Comparison of ENCODE assay signal across 22 cellular contexts in the genomic region with DNA sequence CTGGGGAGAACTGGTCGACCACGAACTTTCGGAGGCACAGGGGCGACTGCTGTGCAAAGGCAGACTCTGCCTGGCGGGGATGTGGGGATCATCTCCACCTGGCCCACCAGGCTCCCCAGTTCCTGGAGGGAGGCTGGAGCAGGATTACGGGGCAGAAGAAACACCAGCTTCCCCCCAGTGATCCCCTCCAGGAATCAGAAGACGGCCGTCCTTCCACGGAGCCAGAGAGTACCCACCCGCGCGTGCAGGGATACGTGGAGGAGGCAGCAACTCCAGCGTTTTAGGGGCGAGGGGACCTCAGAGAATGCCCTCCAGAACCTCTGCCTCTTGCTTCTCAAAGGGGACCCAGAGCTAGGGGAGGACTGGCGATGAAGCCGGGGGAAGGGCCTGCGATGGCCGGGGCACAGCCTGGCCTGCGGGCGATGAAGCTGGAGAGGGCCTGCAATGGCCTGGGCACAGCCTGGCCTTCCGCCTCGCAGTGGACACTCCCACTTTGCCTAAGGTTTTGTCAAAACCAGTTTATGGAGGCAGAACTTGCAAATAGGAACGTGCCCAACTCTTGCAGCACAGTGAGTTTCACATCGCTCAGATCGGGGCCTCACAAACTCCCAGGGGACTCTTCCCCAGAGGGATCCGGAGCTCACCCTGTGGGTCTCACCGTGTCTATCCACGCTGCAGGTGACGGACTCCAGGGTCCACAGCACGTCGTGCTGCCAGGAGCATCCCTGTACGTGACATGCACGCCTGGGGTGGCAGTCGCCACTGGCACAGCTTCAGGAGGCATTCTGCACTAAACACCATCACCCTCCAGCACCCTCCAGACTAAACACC.
DNase-seq lines count a peak whose midpoint lies in the region; ATAC-seq, FAIRE-seq and TF ChIP-seq lines count a peak whose summit lies in the region.
"Had no signal": no experiment of that assay in that cellular context is flagged by ENCODE, and none has a peak within 500 bp of the region (broad histone marks: within the 10 kb centered on the region; RNA-seq: fewer than 3 reads in every experiment).

No MANE protein-coding gene starts in this region.

- peaks cover 28% of the 10 kb centered on the region for H3K4me1 Mint-ChIP-seq in T-helper 1 cell treated with Interleukin-12 subunit alpha and Interleukin-12 subunit beta and Interleukin-4 antibody, amounts not matched to agents 30 μg/mL and 1 μg/mL, for 36 hours (ENCODE audit: low read depth)
- H3K4me1 Mint-ChIP-seq in naive thymus-derived CD8-positive, alpha-beta T cell = peaks cover 18 to 56% (median 46%) of the 10 kb centered on the region in 4 donors

- no peak overlapping the region for H3K4me3 Mint-ChIP-seq in T-helper 1 cell treated with Interleukin-12 subunit alpha and Interleukin-12 subunit beta and Interleukin-4 antibody, amounts not matched to agents 30 μg/mL and 1 μg/mL, for 36 hours
- no peak overlapping the region for H3K4me3 Mint-ChIP-seq in naive thymus-derived CD8-positive, alpha-beta T cell
- H3K4me3 Mint-ChIP-seq: activated T-cell treated with anti-CD3 and anti-CD28 coated beads, Interleukin-2, amount 50 U/mL, for 72 hours had no signal

- H3K36me3 ChIP-seq in DND-41 (ENCODE audit: insufficient read depth, low read length) = peaks cover 49% of the 10 kb centered on the region
- H3K36me3 ChIP-seq: BE2C, HAP-1, MG63 had no signal

- H3K4me1 ChIP-seq in DND-41 (ENCODE audit: insufficient read depth, low read length) = peaks cover 40% of the 10 kb centered on the region
- H3K4me1 ChIP-seq: BE2C had no signal

- peak overlapping the region; percentile 56 for H3K27ac ChIP-seq in DND-41 (ENCODE audit: low read length)
- H3K27ac ChIP-seq: VCaP had no signal

- H3K9ac ChIP-seq in DND-41 (ENCODE audit: low read depth, low read length) = no peak overlapping the region

- peaks cover 37% of the 10 kb centered on the region for H3K79me2 ChIP-seq in DND-41 (ENCODE audit: insufficient read depth, low read length)

- H2AFZ ChIP-seq in DND-41 (ENCODE audit: low read depth, low read length) = no peak overlapping the region

- no peaks in the 10 kb centered on the region for H3K27me3 ChIP-seq in DND-41 (ENCODE audit: insufficient read depth, low read length, poor library complexity)
- H3K27me3 ChIP-seq: BE2C, MG63 had no signal

- POLR2A ChIA-PET in naive thymus-derived CD8-positive, alpha-beta T cell (lab: Charles Lee) = interaction anchor here (1.5 kb wide), 1 partner anchor 12 kb away, joined by 3 read pairs; no protein-coding TSS in a partner anchor

- no peaks in the 10 kb centered on the region for H4K20me1 ChIP-seq in DND-41 (ENCODE audit: insufficient read depth, low read length)

- TF ChIP-seq CTCF in DND-41 (IDR thresholded peaks at IDR 0.05; ENCODE audit: borderline replicate concordance, extremely low read depth, low read length, poor library complexity, severe bottlenecking) (no peak), D721Med (IDR thresholded peaks at IDR 0.05; ENCODE audit: insufficient read depth, missing control alignments) (no peak)

- no peak overlapping the region for H3K4me3 ChIP-seq in DND-41 (ENCODE audit: low read depth in 1 of 2, low read length in 2 of 2)
- H3K4me3 ChIP-seq: HAP-1, MG63 had no signal

- peak overlapping the region; percentile 6 for H3K27ac Mint-ChIP-seq in T-helper 1 cell treated with Interleukin-12 subunit alpha and Interleukin-12 subunit beta and Interleukin-4 antibody, amounts not matched to agents 30 μg/mL and 1 μg/mL, for 36 hours
- H3K27ac Mint-ChIP-seq in naive thymus-derived CD8-positive, alpha-beta T cell = peak overlapping the region in 6 of 10 donors; percentile 15 to 75 (median 42)
- H3K27ac Mint-ChIP-seq: activated T-cell treated with anti-CD3 and anti-CD28 coated beads, Interleukin-2, amount 50 U/mL, for 72 hours; naive B cell had no signal

- no peak overlapping the region for H3K4me2 ChIP-seq in DND-41 (ENCODE audit: insufficient read depth, low read length)

- FAIRE-seq in D721Med (lab: Jason Lieb, UNC) = no peak
- FAIRE-seq: A204.1 had no signal

- ATAC-seq in DND-41 (ENCODE audit: insufficient read depth, low read depth) = no peak
- no peak for ATAC-seq in naive thymus-derived CD8-positive, alpha-beta T cell
- ATAC-seq: activated T-cell treated with anti-CD3 and anti-CD28 coated beads, Interleukin-2, amount 50 U/mL, for 72 hours had no signal

- no peaks in the 10 kb centered on the region for H3K9me3 ChIP-seq in DND-41 (ENCODE audit: insufficient read depth, low read length, severe bottlenecking)
- H3K9me3 ChIP-seq: BE2C, HAP-1, MG63 had no signal

- peaks cover 5% of the 10 kb centered on the region for H3K9me3 Mint-ChIP-seq in T-helper 1 cell treated with Interleukin-12 subunit alpha and Interleukin-12 subunit beta and Interleukin-4 antibody, amounts not matched to agents 30 μg/mL and 1 μg/mL, for 36 hours
- H3K9me3 Mint-ChIP-seq in naive thymus-derived CD8-positive, alpha-beta T cell = no peaks in the 10 kb centered on the region
- H3K9me3 Mint-ChIP-seq: activated T-cell treated with anti-CD3 and anti-CD28 coated beads, Interleukin-2, amount 50 U/mL, for 72 hours had no signal

- DNase-seq in T-helper 1 cell = no peak
- DNase-seq in DND-41 = no peak
- DNase-seq in SKM-1 treated with dmso at 0.1 percent for 144 hours (lab: John Stamatoyannopoulos, UW; ENCODE audit: unreplicated experiment) = peak; percentile 93
- no peak for DNase-seq in naive thymus-derived CD8-positive, alpha-beta T cell
- DNase-seq in cortex of kidney (lab: John Stamatoyannopoulos, UW) = no peak
- DNase-seq in D721Med (ENCODE audit: insufficient read length, low spot score) = no peak
- DNase-seq in NCI-H128 (lab: John Stamatoyannopoulos, UW; ENCODE audit: unreplicated experiment) = no peak
- DNase-seq: activated T-cell treated with anti-CD3 and anti-CD28 coated beads, Interleukin-2, amount 50 U/mL, for 72 hours; BE2C; GDM1; mesenchymal stem cell; MG63; naive B cell; NCI-H2029; NCI-H446 treated with DMSO at 0.1 percent for 48 hours; NK-92 treated with Interleukin-12 subunit alpha and Interleukin-12 subunit beta, amount 100 ng/mL, for 24 hours; RPMI8226; stimulated activated CD4-positive, alpha-beta T cell treated with anti-CD3 and anti-CD28 coated beads, Interleukin-2, amount 100 ng/mL, for 24 hours had no signal

- peaks cover 9% of the 10 kb centered on the region for H3K36me3 Mint-ChIP-seq in T-helper 1 cell treated with Interleukin-12 subunit alpha and Interleukin-12 subunit beta and Interleukin-4 antibody, amounts not matched to agents 30 μg/mL and 1 μg/mL, for 36 hours (ENCODE audit: low read depth)
- H3K36me3 Mint-ChIP-seq in naive thymus-derived CD8-positive, alpha-beta T cell = peaks cover 0 to 9% (median 6%) of the 10 kb centered on the region in 3 donors
- H3K36me3 Mint-ChIP-seq: naive B cell had no signal

- H3K27me3 Mint-ChIP-seq in T-helper 1 cell treated with Interleukin-12 subunit alpha and Interleukin-12 subunit beta and Interleukin-4 antibody, amounts not matched to agents 30 μg/mL and 1 μg/mL, for 36 hours (ENCODE audit: low read depth) = no peaks in the 10 kb centered on the region
- H3K27me3 Mint-ChIP-seq in naive thymus-derived CD8-positive, alpha-beta T cell = no peaks in the 10 kb centered on the region
- H3K27me3 Mint-ChIP-seq: naive B cell had no signal
